In the genomic region with DNA sequence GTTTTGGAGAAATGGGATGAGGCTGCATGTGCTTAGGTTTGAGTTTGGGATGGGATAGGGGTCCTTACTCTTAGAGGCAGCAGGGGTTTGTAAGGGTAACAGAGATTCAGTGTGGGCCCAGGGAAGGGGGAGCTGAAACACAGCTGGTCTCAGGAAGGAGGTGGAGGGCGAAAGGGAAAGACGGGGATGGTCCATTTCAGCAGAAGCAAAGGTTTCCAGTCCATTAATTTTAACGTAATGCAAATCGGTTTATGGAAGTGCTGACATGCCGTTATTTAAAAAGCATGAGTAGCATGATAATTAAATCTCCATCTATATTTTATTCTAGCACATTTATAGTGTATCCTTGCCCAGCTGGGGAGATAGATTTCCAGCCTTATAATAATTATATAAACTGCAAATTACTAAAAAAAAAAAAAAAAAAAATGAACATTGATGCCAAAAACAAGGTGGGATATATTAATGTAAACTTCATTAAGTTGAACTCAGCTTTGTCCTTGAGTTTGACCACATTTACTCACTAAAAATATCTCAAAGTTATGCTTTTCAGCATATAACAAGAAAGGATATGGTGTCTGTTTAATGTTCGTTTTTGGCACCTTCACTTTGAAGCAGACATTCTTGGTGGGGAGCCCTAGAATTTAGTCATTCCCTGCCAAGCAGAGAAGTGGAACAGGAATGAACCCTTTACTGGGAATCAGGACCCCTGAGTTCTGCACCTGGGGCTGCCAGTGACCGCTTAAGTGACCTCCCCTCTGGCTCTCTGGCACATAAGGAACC, we compare ENCODE assay signal across 3 cellular contexts.
A peak's percentile ranks its signal among the peaks of the same experiment; 100 is the strongest.
TF ChIP-seq lines count a peak whose summit lies in the region.

No MANE protein-coding gene starts in this region.

TF ChIP-seq in GM23338, 12 proteins besides CTCF, POLR2A, EP300 and RAD21 (continues in another document):
- TF ChIP-seq POLR2AphosphoS5 (IDR thresholded peaks at IDR 0.05; ENCODE audit: low read depth) (no peak), CREB1 (CRISPR knock-in tag; IDR thresholded peaks at IDR 0.05; ENCODE audit: low read depth) (no peak), EZH2 (IDR thresholded peaks at IDR 0.05; ENCODE audit: low read depth, unreplicated experiment) (no peak), STAT1 (IDR thresholded peaks at IDR 0.05; ENCODE audit: unreplicated experiment) (no peak), JUNB (IDR thresholded peaks at IDR 0.05; ENCODE audit: unreplicated experiment) (no peak), ZNF114 (CRISPR knock-in tag; IDR thresholded peaks at IDR 0.05) (no peak), ZNF331 (CRISPR knock-in tag; IDR thresholded peaks at IDR 0.05; ENCODE audit: low read depth) (no peak), NANOG (IDR thresholded peaks at IDR 0.05; ENCODE audit: borderline replicate concordance) (no peak)
- TF ChIP-seq, protein P1, sequence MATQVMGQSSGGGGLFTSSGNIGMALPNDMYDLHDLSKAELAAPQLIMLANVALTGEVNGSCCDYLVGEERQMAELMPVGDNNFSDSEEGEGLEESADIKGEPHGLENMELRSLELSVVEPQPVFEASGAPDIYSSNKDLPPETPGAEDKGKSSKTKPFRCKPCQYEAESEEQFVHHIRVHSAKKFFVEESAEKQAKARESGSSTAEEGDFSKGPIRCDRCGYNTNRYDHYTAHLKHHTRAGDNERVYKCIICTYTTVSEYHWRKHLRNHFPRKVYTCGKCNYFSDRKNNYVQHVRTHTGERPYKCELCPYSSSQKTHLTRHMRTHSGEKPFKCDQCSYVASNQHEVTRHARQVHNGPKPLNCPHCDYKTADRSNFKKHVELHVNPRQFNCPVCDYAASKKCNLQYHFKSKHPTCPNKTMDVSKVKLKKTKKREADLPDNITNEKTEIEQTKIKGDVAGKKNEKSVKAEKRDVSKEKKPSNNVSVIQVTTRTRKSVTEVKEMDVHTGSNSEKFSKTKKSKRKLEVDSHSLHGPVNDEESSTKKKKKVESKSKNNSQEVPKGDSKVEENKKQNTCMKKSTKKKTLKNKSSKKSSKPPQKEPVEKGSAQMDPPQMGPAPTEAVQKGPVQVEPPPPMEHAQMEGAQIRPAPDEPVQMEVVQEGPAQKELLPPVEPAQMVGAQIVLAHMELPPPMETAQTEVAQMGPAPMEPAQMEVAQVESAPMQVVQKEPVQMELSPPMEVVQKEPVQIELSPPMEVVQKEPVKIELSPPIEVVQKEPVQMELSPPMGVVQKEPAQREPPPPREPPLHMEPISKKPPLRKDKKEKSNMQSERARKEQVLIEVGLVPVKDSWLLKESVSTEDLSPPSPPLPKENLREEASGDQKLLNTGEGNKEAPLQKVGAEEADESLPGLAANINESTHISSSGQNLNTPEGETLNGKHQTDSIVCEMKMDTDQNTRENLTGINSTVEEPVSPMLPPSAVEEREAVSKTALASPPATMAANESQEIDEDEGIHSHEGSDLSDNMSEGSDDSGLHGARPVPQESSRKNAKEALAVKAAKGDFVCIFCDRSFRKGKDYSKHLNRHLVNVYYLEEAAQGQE (IDR thresholded peaks at IDR 0.05; ENCODE audit: unreplicated experiment) = no peak

TF ChIP-seq in IMR-90, 13 proteins besides CTCF, POLR2A, EP300 and RAD21:
- TF ChIP-seq MAFK (IDR thresholded peaks at IDR 0.05; ENCODE audit: low read depth, low read length) = peak; percentile 60
- no peak for TF ChIP-seq RCOR1 (IDR thresholded peaks at IDR 0.05; ENCODE audit: insufficient replicate concordance, low read length)

TF ChIP-seq in WTC11, 78 proteins besides CTCF, POLR2A, EP300 and RAD21:
- TF ChIP-seq, protein P2, sequence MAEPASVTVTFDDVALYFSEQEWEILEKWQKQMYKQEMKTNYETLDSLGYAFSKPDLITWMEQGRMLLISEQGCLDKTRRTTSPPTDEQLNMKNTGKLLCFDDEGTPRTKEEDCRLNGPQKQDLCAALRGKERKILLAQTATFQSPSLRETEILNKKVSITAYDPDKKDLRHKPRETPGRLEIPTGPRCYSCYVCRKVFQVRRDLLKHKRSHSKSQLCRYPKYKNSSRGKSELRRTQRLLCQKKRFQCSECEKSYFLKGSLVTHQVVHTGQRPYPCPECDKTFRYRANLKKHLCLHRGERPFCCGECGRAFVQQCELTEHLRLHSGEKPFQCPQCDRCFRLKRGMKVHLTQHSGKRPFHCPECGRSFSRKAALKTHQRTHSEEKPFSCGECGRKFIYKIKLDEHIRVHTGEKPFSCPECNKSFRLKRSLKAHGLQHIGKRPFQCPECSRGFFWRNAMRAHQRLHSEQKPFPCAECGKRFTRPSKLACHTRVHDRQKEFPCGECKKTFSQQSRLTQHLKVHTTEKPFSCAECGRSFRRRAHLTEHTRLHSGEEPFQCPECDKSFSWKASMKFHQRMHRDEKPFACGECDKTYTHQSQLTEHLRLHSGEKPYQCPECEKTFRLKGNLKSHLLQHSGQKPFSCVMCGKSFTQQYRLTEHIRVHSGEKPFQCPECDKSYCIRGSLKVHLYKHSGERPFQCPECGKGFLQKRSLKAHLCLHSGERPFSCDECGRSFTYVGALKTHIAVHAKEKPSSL (CRISPR knock-in tag; conservative IDR thresholded peaks at IDR 0.05) = no peak
- TF ChIP-seq, protein P3, sequence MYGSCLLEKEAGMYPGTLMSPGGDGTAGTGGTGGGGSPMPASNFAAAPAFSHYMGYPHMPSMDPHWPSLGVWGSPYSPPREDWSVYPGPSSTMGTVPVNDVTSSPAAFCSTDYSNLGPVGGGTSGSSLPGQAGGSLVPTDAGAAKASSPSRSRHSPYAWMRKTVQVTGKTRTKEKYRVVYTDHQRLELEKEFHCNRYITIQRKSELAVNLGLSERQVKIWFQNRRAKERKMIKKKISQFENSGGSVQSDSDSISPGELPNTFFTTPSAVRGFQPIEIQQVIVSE (CRISPR knock-in tag; IDR thresholded peaks at IDR 0.05; ENCODE audit: borderline replicate concordance) = no peak
- TF ChIP-seq KAT7 (CRISPR knock-in tag; IDR thresholded peaks at IDR 0.05; ENCODE audit: borderline replicate concordance) (no peak), FOXK1 (CRISPR knock-in tag; IDR thresholded peaks at IDR 0.05) (no peak), NFATC4 (CRISPR knock-in tag; IDR thresholded peaks at IDR 0.05) (no peak), ZNF138 (CRISPR knock-in tag; conservative IDR thresholded peaks at IDR 0.05) (no peak)
- TF ChIP-seq, protein P4, sequence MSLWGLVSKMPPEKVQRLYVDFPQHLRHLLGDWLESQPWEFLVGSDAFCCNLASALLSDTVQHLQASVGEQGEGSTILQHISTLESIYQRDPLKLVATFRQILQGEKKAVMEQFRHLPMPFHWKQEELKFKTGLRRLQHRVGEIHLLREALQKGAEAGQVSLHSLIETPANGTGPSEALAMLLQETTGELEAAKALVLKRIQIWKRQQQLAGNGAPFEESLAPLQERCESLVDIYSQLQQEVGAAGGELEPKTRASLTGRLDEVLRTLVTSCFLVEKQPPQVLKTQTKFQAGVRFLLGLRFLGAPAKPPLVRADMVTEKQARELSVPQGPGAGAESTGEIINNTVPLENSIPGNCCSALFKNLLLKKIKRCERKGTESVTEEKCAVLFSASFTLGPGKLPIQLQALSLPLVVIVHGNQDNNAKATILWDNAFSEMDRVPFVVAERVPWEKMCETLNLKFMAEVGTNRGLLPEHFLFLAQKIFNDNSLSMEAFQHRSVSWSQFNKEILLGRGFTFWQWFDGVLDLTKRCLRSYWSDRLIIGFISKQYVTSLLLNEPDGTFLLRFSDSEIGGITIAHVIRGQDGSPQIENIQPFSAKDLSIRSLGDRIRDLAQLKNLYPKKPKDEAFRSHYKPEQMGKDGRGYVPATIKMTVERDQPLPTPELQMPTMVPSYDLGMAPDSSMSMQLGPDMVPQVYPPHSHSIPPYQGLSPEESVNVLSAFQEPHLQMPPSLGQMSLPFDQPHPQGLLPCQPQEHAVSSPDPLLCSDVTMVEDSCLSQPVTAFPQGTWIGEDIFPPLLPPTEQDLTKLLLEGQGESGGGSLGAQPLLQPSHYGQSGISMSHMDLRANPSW (CRISPR knock-in tag; conservative IDR thresholded peaks at IDR 0.05; ENCODE audit: low read depth) = no peak
- TF ChIP-seq, protein P5, sequence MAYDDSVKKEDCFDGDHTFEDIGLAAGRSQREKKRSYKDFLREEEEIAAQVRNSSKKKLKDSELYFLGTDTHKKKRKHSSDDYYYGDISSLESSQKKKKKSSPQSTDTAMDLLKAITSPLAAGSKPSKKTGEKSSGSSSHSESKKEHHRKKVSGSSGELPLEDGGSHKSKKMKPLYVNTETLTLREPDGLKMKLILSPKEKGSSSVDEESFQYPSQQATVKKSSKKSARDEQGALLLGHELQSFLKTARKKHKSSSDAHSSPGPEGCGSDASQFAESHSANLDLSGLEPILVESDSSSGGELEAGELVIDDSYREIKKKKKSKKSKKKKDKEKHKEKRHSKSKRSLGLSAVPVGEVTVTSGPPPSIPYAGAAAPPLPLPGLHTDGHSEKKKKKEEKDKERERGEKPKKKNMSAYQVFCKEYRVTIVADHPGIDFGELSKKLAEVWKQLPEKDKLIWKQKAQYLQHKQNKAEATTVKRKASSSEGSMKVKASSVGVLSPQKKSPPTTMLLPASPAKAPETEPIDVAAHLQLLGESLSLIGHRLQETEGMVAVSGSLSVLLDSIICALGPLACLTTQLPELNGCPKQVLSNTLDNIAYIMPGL (CRISPR knock-in tag; IDR thresholded peaks at IDR 0.05) = no peak
- TF ChIP-seq, protein P6, sequence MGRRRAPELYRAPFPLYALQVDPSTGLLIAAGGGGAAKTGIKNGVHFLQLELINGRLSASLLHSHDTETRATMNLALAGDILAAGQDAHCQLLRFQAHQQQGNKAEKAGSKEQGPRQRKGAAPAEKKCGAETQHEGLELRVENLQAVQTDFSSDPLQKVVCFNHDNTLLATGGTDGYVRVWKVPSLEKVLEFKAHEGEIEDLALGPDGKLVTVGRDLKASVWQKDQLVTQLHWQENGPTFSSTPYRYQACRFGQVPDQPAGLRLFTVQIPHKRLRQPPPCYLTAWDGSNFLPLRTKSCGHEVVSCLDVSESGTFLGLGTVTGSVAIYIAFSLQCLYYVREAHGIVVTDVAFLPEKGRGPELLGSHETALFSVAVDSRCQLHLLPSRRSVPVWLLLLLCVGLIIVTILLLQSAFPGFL (CRISPR knock-in tag; IDR thresholded peaks at IDR 0.05; ENCODE audit: borderline replicate concordance) = no peak
- TF ChIP-seq, protein P7, sequence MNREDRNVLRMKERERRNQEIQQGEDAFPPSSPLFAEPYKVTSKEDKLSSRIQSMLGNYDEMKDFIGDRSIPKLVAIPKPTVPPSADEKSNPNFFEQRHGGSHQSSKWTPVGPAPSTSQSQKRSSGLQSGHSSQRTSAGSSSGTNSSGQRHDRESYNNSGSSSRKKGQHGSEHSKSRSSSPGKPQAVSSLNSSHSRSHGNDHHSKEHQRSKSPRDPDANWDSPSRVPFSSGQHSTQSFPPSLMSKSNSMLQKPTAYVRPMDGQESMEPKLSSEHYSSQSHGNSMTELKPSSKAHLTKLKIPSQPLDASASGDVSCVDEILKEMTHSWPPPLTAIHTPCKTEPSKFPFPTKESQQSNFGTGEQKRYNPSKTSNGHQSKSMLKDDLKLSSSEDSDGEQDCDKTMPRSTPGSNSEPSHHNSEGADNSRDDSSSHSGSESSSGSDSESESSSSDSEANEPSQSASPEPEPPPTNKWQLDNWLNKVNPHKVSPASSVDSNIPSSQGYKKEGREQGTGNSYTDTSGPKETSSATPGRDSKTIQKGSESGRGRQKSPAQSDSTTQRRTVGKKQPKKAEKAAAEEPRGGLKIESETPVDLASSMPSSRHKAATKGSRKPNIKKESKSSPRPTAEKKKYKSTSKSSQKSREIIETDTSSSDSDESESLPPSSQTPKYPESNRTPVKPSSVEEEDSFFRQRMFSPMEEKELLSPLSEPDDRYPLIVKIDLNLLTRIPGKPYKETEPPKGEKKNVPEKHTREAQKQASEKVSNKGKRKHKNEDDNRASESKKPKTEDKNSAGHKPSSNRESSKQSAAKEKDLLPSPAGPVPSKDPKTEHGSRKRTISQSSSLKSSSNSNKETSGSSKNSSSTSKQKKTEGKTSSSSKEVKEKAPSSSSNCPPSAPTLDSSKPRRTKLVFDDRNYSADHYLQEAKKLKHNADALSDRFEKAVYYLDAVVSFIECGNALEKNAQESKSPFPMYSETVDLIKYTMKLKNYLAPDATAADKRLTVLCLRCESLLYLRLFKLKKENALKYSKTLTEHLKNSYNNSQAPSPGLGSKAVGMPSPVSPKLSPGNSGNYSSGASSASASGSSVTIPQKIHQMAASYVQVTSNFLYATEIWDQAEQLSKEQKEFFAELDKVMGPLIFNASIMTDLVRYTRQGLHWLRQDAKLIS (CRISPR knock-in tag; IDR thresholded peaks at IDR 0.05; ENCODE audit: borderline replicate concordance) = no peak
- TF ChIP-seq, protein P8, sequence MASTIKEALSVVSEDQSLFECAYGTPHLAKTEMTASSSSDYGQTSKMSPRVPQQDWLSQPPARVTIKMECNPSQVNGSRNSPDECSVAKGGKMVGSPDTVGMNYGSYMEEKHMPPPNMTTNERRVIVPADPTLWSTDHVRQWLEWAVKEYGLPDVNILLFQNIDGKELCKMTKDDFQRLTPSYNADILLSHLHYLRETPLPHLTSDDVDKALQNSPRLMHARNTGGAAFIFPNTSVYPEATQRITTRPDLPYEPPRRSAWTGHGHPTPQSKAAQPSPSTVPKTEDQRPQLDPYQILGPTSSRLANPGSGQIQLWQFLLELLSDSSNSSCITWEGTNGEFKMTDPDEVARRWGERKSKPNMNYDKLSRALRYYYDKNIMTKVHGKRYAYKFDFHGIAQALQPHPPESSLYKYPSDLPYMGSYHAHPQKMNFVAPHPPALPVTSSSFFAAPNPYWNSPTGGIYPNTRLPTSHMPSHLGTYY (CRISPR knock-in tag; IDR thresholded peaks at IDR 0.05) = no peak
- TF ChIP-seq, protein P9, sequence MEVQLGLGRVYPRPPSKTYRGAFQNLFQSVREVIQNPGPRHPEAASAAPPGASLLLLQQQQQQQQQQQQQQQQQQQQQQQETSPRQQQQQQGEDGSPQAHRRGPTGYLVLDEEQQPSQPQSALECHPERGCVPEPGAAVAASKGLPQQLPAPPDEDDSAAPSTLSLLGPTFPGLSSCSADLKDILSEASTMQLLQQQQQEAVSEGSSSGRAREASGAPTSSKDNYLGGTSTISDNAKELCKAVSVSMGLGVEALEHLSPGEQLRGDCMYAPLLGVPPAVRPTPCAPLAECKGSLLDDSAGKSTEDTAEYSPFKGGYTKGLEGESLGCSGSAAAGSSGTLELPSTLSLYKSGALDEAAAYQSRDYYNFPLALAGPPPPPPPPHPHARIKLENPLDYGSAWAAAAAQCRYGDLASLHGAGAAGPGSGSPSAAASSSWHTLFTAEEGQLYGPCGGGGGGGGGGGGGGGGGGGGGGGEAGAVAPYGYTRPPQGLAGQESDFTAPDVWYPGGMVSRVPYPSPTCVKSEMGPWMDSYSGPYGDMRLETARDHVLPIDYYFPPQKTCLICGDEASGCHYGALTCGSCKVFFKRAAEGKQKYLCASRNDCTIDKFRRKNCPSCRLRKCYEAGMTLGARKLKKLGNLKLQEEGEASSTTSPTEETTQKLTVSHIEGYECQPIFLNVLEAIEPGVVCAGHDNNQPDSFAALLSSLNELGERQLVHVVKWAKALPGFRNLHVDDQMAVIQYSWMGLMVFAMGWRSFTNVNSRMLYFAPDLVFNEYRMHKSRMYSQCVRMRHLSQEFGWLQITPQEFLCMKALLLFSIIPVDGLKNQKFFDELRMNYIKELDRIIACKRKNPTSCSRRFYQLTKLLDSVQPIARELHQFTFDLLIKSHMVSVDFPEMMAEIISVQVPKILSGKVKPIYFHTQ (CRISPR knock-in tag; IDR thresholded peaks at IDR 0.05) = no peak
